12 cellular contexts compared by ENCODE assay signal in genomic region chr5:68140763-68141162, GRCh38.
DNase-seq lines count a peak whose midpoint lies in the region; ATAC-seq and TF ChIP-seq lines count a peak whose summit lies in the region.
"Had no signal": no experiment of that assay in that cellular context is flagged by ENCODE, and none has a peak within 500 bp of the region (broad histone marks: within the 10 kb centered on the region; RNA-seq: fewer than 3 reads in every experiment).

No MANE protein-coding gene starts in this region.

- H3K36me3 ChIP-seq in GM23338 (ENCODE audit: insufficient read depth): no peaks in the 10 kb centered on the region
- H3K36me3 ChIP-seq: pancreas had no signal

- H3F3A ChIP-seq in GM23338 (replicated peaks; ENCODE audit: low read depth): no peaks in the 10 kb centered on the region

- H3K36me3 Mint-ChIP-seq in memory B cell: no peaks in the 10 kb centered on the region
- peaks cover 7% of the 10 kb centered on the region; the same call in 2 of the 3 replicates for H3K36me3 Mint-ChIP-seq in GM23338 (ENCODE audit: low read depth)

- peaks cover 17% of the 10 kb centered on the region for H3K4me1 Mint-ChIP-seq in memory B cell
- H3K4me1 Mint-ChIP-seq in GM23338: no peaks in the 10 kb centered on the region; the same call in 2 of the 3 replicates

- ATAC-seq in GM19324 (IDR thresholded peaks at IDR 0.05; ENCODE audit: low FRiP score, unreplicated experiment) (peak; percentile 40), GM21825 (IDR thresholded peaks at IDR 0.05; ENCODE audit: unreplicated experiment) (peak; percentile 54), HG03139 (IDR thresholded peaks at IDR 0.05; ENCODE audit: unreplicated experiment) (peak; percentile 62), memory B cell (ENCODE audit: low read depth) (no peak), GM23338 (no peak)

- no peak for TF ChIP-seq CTCF in GM23338 (conservative IDR thresholded peaks at IDR 0.05; ENCODE audit: low read depth in 2 of 2)

- no peaks in the 10 kb centered on the region for H3K27me3 Mint-ChIP-seq in memory B cell
- no peaks in the 10 kb centered on the region for H3K27me3 Mint-ChIP-seq in GM23338 (ENCODE audit: insufficient read depth, low read depth, poor library complexity)

- H4K20me1 ChIP-seq in GM23338 (replicated peaks; ENCODE audit: insufficient read depth): no peaks in the 10 kb centered on the region

- no peaks in the 10 kb centered on the region for H3K9me2 ChIP-seq in GM23338 (ENCODE audit: insufficient read depth)

- no peak overlapping the region for H3K4me3 ChIP-seq in GM23338
- H3K4me3 ChIP-seq: pancreas had no signal

- no peak overlapping the region for H3K27ac ChIP-seq in GM23338 (ENCODE audit: low read depth)
- H3K27ac ChIP-seq: pancreas, RWPE1 had no signal

- H3K27me3 ChIP-seq in GM23338 (ENCODE audit: insufficient read depth): no peaks in the 10 kb centered on the region
- H3K27me3 ChIP-seq: pancreas had no signal

- no peaks in the 10 kb centered on the region for H3K4me1 ChIP-seq in GM23338 (ENCODE audit: insufficient read depth)
- H3K4me1 ChIP-seq: pancreas had no signal

- H3K9me3 Mint-ChIP-seq in memory B cell (peaks cover 9% of the 10 kb centered on the region), GM23338 (peaks cover 19% of the 10 kb centered on the region)

- no peak overlapping the region for H2AFZ ChIP-seq in GM23338

- no peak for DNase-seq in memory B cell (ENCODE audit: low spot score in 2 of 2)
- no peak for DNase-seq in stimulated activated CD4-positive, alpha-beta T cell treated with anti-CD3 and anti-CD28 coated beads, Interleukin-4, amount 100 ng/mL, for 24 hours
- DNase-seq in GM23338 (ENCODE audit: low spot score): no peak
- no peak for DNase-seq in stimulated activated CD4-positive, alpha-beta T cell treated with anti-CD3 and anti-CD28 coated beads, Interleukin-1b, Interleukin-23, amount 100 ng/mL, for 48 hours
- DNase-seq: mammary epithelial cell; NCI-H2227 treated with DMSO at 0.1 percent for 48 hours; pancreas; stimulated activated naive CD4-positive, alpha-beta T cell treated with Interleukin-2 at 50 U/mL for 16 hours had no signal

- no peaks in the 10 kb centered on the region for H3K79me2 ChIP-seq in GM23338 (replicated peaks; ENCODE audit: insufficient read depth)

- H3K4me2 ChIP-seq in GM23338: no peak overlapping the region

- H3K4me3 Mint-ChIP-seq in memory B cell (no peak overlapping the region), GM23338 (no peak overlapping the region)

- H3K27ac Mint-ChIP-seq in memory B cell (peak overlapping the region; percentile 57), GM23338 (no peak overlapping the region)

TF ChIP-seq in GM23338, 12 proteins besides CTCF, POLR2A, EP300 and RAD21:
- TF ChIP-seq EZH2phosphoT487 (IDR thresholded peaks at IDR 0.05; ENCODE audit: unreplicated experiment): no peak
- no peak for TF ChIP-seq JUNB (IDR thresholded peaks at IDR 0.05; ENCODE audit: unreplicated experiment)
- TF ChIP-seq ZNF331 (CRISPR knock-in tag; IDR thresholded peaks at IDR 0.05; ENCODE audit: low read depth): no peak
- TF ChIP-seq, protein P1, sequence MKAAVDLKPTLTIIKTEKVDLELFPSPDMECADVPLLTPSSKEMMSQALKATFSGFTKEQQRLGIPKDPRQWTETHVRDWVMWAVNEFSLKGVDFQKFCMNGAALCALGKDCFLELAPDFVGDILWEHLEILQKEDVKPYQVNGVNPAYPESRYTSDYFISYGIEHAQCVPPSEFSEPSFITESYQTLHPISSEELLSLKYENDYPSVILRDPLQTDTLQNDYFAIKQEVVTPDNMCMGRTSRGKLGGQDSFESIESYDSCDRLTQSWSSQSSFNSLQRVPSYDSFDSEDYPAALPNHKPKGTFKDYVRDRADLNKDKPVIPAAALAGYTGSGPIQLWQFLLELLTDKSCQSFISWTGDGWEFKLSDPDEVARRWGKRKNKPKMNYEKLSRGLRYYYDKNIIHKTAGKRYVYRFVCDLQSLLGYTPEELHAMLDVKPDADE (IDR thresholded peaks at IDR 0.05): no peak
- TF ChIP-seq ZNF114 (CRISPR knock-in tag; IDR thresholded peaks at IDR 0.05): no peak
- TF ChIP-seq, protein P2, sequence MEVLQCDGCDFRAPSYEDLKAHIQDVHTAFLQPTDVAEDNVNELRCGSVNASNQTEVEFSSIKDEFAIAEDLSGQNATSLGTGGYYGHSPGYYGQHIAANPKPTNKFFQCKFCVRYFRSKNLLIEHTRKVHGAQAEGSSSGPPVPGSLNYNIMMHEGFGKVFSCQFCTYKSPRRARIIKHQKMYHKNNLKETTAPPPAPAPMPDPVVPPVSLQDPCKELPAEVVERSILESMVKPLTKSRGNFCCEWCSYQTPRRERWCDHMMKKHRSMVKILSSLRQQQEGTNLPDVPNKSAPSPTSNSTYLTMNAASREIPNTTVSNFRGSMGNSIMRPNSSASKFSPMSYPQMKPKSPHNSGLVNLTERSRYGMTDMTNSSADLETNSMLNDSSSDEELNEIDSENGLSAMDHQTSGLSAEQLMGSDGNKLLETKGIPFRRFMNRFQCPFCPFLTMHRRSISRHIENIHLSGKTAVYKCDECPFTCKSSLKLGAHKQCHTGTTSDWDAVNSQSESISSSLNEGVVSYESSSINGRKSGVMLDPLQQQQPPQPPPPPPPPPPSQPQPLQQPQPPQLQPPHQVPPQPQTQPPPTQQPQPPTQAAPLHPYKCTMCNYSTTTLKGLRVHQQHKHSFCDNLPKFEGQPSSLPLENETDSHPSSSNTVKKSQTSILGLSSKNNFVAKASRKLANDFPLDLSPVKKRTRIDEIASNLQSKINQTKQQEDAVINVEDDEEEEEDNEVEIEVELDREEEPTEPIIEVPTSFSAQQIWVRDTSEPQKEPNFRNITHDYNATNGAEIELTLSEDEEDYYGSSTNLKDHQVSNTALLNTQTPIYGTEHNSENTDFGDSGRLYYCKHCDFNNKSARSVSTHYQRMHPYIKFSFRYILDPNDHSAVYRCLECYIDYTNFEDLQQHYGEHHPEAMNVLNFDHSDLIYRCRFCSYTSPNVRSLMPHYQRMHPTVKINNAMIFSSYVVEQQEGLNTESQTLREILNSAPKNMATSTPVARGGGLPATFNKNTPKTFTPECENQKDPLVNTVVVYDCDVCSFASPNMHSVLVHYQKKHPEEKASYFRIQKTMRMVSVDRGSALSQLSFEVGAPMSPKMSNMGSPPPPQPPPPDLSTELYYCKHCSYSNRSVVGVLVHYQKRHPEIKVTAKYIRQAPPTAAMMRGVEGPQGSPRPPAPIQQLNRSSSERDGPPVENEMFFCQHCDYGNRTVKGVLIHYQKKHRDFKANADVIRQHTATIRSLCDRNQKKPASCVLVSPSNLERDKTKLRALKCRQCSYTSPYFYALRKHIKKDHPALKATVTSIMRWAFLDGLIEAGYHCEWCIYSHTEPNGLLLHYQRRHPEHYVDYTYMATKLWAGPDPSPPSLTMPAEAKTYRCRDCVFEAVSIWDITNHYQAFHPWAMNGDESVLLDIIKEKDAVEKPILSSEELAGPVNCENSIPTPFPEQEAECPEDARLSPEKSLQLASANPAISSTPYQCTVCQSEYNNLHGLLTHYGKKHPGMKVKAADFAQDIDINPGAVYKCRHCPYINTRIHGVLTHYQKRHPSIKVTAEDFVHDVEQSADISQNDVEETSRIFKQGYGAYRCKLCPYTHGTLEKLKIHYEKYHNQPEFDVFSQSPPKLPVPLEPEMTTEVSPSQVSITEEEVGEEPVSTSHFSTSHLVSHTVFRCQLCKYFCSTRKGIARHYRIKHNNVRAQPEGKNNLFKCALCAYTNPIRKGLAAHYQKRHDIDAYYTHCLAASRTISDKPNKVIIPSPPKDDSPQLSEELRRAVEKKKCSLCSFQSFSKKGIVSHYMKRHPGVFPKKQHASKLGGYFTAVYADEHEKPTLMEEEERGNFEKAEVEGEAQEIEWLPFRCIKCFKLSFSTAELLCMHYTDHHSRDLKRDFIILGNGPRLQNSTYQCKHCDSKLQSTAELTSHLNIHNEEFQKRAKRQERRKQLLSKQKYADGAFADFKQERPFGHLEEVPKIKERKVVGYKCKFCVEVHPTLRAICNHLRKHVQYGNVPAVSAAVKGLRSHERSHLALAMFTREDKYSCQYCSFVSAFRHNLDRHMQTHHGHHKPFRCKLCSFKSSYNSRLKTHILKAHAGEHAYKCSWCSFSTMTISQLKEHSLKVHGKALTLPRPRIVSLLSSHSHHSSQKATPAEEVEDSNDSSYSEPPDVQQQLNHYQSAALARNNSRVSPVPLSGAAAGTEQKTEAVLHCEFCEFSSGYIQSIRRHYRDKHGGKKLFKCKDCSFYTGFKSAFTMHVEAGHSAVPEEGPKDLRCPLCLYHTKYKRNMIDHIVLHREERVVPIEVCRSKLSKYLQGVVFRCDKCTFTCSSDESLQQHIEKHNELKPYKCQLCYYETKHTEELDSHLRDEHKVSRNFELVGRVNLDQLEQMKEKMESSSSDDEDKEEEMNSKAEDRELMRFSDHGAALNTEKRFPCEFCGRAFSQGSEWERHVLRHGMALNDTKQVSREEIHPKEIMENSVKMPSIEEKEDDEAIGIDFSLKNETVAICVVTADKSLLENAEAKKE (CRISPR knock-in tag; IDR thresholded peaks at IDR 0.05): no peak
- TF ChIP-seq NANOG (IDR thresholded peaks at IDR 0.05; ENCODE audit: borderline replicate concordance): no peak

Comparison
In these comparisons a context has a peak if more than half of its experiments do, and no peak if none do; other contexts are left out.
1. ATAC-seq: peak in GM19324 (single experiment), GM21825 (single experiment) and HG03139 (single experiment); none in memory B cell (single experiment) and GM23338 (single experiment).